9 cellular contexts compared by ENCODE assay signal in genomic region chr7:155517452-155517851, GRCh38. TPM values are rescaled to one million over a fixed set of nuclear protein-coding genes. Genes with fewer than 3 reads are reported as not detected.
"Had no signal": no experiment of that assay in that cellular context is flagged by ENCODE, and none has a peak within 500 bp of the region (broad histone marks: within the 10 kb centered on the region; RNA-seq: fewer than 3 reads in every experiment).

No MANE protein-coding gene starts in this region.

- H3K9me3 ChIP-seq: HAP-1 had no signal

- H3K27ac ChIP-seq: GM23248, HL-60 had no signal

- FAIRE-seq: HepG2 had no signal

- H3K4me3 ChIP-seq: GM23248, HAP-1 had no signal

- H2AFZ ChIP-seq: GM23248 had no signal

- H3K9ac ChIP-seq: GM23248 had no signal

- H3K36me3 ChIP-seq: HAP-1 had no signal

- DNase-seq: GM23248, GOT3, H7, HFFc6 had no signal

- H3K4me1 ChIP-seq: HAP-1 had no signal

RNA-seq across cellular contexts. Expression of gene CNPY1, which starts 28.9 kb away (rescaled TPM):
- total RNA-seq: GM23248, HepG2, HFFc6, HT1080 had no signal
- polyA plus RNA-seq: GM23248, HepG2, IgD-negative memory B cell had no signal

RNA-seq across cellular contexts. Expression of gene EN2, which starts 59.5 kb away (rescaled TPM):
- total RNA-seq: GM23248, H7, HepG2, HFFc6, HT1080 had no signal
- polyA plus RNA-seq: GM23248, HepG2, IgD-negative memory B cell had no signal
